Comparison of ENCODE assay signal across 7 cellular contexts in genomic region chrX:124388562-124388961, GRCh38. TPM values are rescaled to one million over a fixed set of nuclear protein-coding genes. Genes with fewer than 3 reads are reported as not detected.
DNase-seq lines count a peak whose midpoint lies in the region; ATAC-seq and TF ChIP-seq lines count a peak whose summit lies in the region.

No MANE protein-coding gene starts in this region.

- H3K9me3 Mint-ChIP-seq in activated B cell treated with CpG ODN at 0.5 μM for 24 hours, result no peaks in the 10 kb centered on the region

- ATAC-seq in GM18498 (IDR thresholded peaks at IDR 0.05; ENCODE audit: unreplicated experiment) (peak; percentile 64), HG02870 (IDR thresholded peaks at IDR 0.05; ENCODE audit: unreplicated experiment) (peak; percentile 60), activated B cell treated with CpG ODN at 0.5 μM for 24 hours (ENCODE audit: low read depth) (no peak), left lobe of liver (peak; percentile 86)

- POLR2A ChIA-PET in activated B cell treated with CpG ODN at 0.5 μM for 24 hours (lab: Charles Lee), result no interaction called here

- intact Hi-C loops in activated B cell treated with CpG ODN at 0.5 μM for 24 hours (cut with micrococcal nuclease), result loop anchor here (5.0 kb wide), 1 partner anchor 426 kb away; the partner anchor contains the start of gene STAG2

- no peak overlapping the region for H3K4me3 Mint-ChIP-seq in activated B cell treated with CpG ODN at 0.5 μM for 24 hours

- H3K27ac Mint-ChIP-seq in activated B cell treated with CpG ODN at 0.5 μM for 24 hours, result no peak overlapping the region

- no peaks in the 10 kb centered on the region for H3K36me3 Mint-ChIP-seq in activated B cell treated with CpG ODN at 0.5 μM for 24 hours (ENCODE audit: low read depth)

- CTCF ChIA-PET in activated B cell treated with CpG ODN at 0.5 μM for 24 hours (lab: Charles Lee), result no interaction called here

- H3K27me3 Mint-ChIP-seq in activated B cell treated with CpG ODN at 0.5 μM for 24 hours, result no peaks in the 10 kb centered on the region

- DNase-seq in NCI-H2171 (lab: John Stamatoyannopoulos, UW), result peak; percentile 0
- no peak for DNase-seq in activated B cell treated with CpG ODN at 0.5 μM for 24 hours
- peak in 42 of 61 donors; percentile 0 to 75 (median 9) for DNase-seq in caudate nucleus (lab: John Stamatoyannopoulos, UW)
- DNase-seq in left lobe of liver (ENCODE audit: low spot score), result peak; percentile 46
- peak; percentile 36 for DNase-seq in stimulated activated CD8-positive, alpha-beta memory T cell treated with anti-CD3 and anti-CD28 coated beads, Interleukin-12 subunit alpha, Interleukin-12 subunit beta, amount 100 ng/mL, for 1 hour (ENCODE audit: low read depth)

- no peak overlapping the region for H3K27ac ChIP-seq in caudate nucleus (ENCODE audit: low read depth, low read length)

- peak; percentile 42 for TF ChIP-seq CTCF in activated B cell treated with CpG ODN at 0.5 μM for 24 hours (IDR thresholded peaks at IDR 0.05)

- no peaks in the 10 kb centered on the region for H3K4me1 Mint-ChIP-seq in activated B cell treated with CpG ODN at 0.5 μM for 24 hours

RNA-seq across cellular contexts. Expression of gene SH2D1A, which starts 42.2 kb away (rescaled TPM):
- not detected in 2 replicates for total RNA-seq in activated B cell treated with CpG ODN at 0.5 μM for 24 hours
- total RNA-seq in left lobe of liver, result 0.70 TPM

RNA-seq across cellular contexts. Expression of gene TEX13D, which starts 56.1 kb away (rescaled TPM):
- not detected in 2 replicates for total RNA-seq in activated B cell treated with CpG ODN at 0.5 μM for 24 hours
- not detected for total RNA-seq in left lobe of liver
